ENCODE assay signal across 9 cellular contexts in genomic region chr11:65553301-65554001, GRCh38. TPM values are rescaled to one million over a fixed set of nuclear protein-coding genes. Genes with fewer than 3 reads are reported as not detected.
A peak's percentile ranks its signal among the peaks of the same experiment; 100 is the strongest.
DNase-seq lines count a peak whose midpoint lies in the region; ATAC-seq and TF ChIP-seq lines count a peak whose summit lies in the region.
"Had no signal": no experiment of that assay in that cellular context is flagged by ENCODE, and none has a peak within 500 bp of the region (broad histone marks: within the 10 kb centered on the region; RNA-seq: fewer than 3 reads in every experiment).

No MANE protein-coding gene starts in this region.

- no peak overlapping the region for H3K27ac ChIP-seq in GM23338 (ENCODE audit: low read depth)
- H3K27ac ChIP-seq in OCI-LY7 (ENCODE audit: low read depth, low read length, poor library complexity, severe bottlenecking): no peak overlapping the region
- peak overlapping the region; percentile 30 for H3K27ac ChIP-seq in psoas muscle
- H3K27ac ChIP-seq in esophagus squamous epithelium: no peak overlapping the region
- H3K27ac ChIP-seq: SJSA1 had no signal

- 67 to 73% (median 73%) methylated on average over 20 to 37 of the region's 37 CpGs for WGBS in psoas muscle, 3 donors
- 58 to 83% methylated on average over 5 to 8 of the region's 37 CpGs for WGBS in esophagus squamous epithelium, 2 donors

- H3K4me3 ChIP-seq in GM23338: peak overlapping the region; percentile 71
- H3K4me3 ChIP-seq in OCI-LY7 (ENCODE audit: low read depth, low read length, poor library complexity, severe bottlenecking): no peak overlapping the region
- H3K4me3 ChIP-seq in psoas muscle: no peak overlapping the region
- H3K4me3 ChIP-seq in esophagus squamous epithelium: no peak overlapping the region
- H3K4me3 ChIP-seq: SJSA1 had no signal

- H3K9me3 Mint-ChIP-seq in GM23338: no peaks in the 10 kb centered on the region

- H3K27me3 Mint-ChIP-seq in GM23338 (ENCODE audit: insufficient read depth, low read depth, poor library complexity): peaks cover 41% of the 10 kb centered on the region

- H3K4me2 ChIP-seq in GM23338 (peak overlapping the region; percentile 90), OCI-LY7 (ENCODE audit: low read length) (no peak overlapping the region)

- TF ChIP-seq CTCF in GM23338 (conservative IDR thresholded peaks at IDR 0.05; ENCODE audit: low read depth in 2 of 2) (no peak), OCI-LY7 (conservative IDR thresholded peaks at IDR 0.05; ENCODE audit: low read length) (no peak), psoas muscle (IDR thresholded peaks at IDR 0.05) (no peak), esophagus squamous epithelium (IDR thresholded peaks at IDR 0.05) (no peak)

- CTCF ChIA-PET in OCI-LY7 (lab: Charles Lee; ENCODE audit: unreplicated experiment): interaction anchor here (0.6 kb wide), 2 partner anchors 10 to 335 kb away, joined by 4 to 6 read pairs; partner anchors contain the start of gene FIBP

- POLR2A ChIA-PET in OCI-LY7 (lab: Charles Lee): no interaction called here

- H4K20me1 ChIP-seq in GM23338 (replicated peaks; ENCODE audit: insufficient read depth) (no peaks in the 10 kb centered on the region; the same call in 1 of the 2 replicates), OCI-LY7 (ENCODE audit: insufficient read depth, low read length) (no peaks in the 10 kb centered on the region)

- H3K79me2 ChIP-seq in GM23338 (replicated peaks; ENCODE audit: insufficient read depth): no peaks in the 10 kb centered on the region
- H3K79me2 ChIP-seq in OCI-LY7 (ENCODE audit: insufficient read depth, low read depth, low read length): no peaks in the 10 kb centered on the region

- BruUV-seq in OCI-LY7 (replicated peaks; lab: Mats Ljungman, UMichigan): no TSS peak

- no peaks in the 10 kb centered on the region for H3K36me3 ChIP-seq in GM23338 (ENCODE audit: insufficient read depth)
- no peaks in the 10 kb centered on the region for H3K36me3 ChIP-seq in OCI-LY7 (ENCODE audit: insufficient read depth, low read length)
- H3K36me3 ChIP-seq in psoas muscle (ENCODE audit: insufficient read depth in 1 of 2, low read depth in 1 of 2): peaks cover 0 to 46% of the 10 kb centered on the region in 2 donors
- peaks cover 0 to 36% (median 0%) of the 10 kb centered on the region in 3 donors for H3K36me3 ChIP-seq in esophagus squamous epithelium

- H3K9me2 ChIP-seq in GM23338 (ENCODE audit: insufficient read depth) (no peaks in the 10 kb centered on the region), OCI-LY7 (ENCODE audit: insufficient read depth, low read length) (no peaks in the 10 kb centered on the region)

- H3K4me1 Mint-ChIP-seq in GM23338: peaks cover 51% of the 10 kb centered on the region

- H3K4me1 ChIP-seq in GM23338 (ENCODE audit: insufficient read depth) (peaks cover 24% of the 10 kb centered on the region; the same call in 1 of the 2 replicates), OCI-LY7 (ENCODE audit: insufficient read depth, low read length, poor library complexity, severe bottlenecking) (peaks cover 40% of the 10 kb centered on the region), psoas muscle (peaks cover 26% of the 10 kb centered on the region), esophagus squamous epithelium (peaks cover 32 to 76% (median 46%) of the 10 kb centered on the region in 3 donors)

- H3K27me3 ChIP-seq in GM23338 (ENCODE audit: insufficient read depth) (peaks cover 66% of the 10 kb centered on the region), psoas muscle (ENCODE audit: insufficient read depth in 3 of 3, low read length in 2 of 3) (no peaks in the 10 kb centered on the region), esophagus squamous epithelium (no peaks in the 10 kb centered on the region)
- H3K27me3 ChIP-seq: SJSA1 had no signal

- no peak for TF ChIP-seq POLR2A in esophagus squamous epithelium (IDR thresholded peaks at IDR 0.05)

- no peaks in the 10 kb centered on the region; the same call in 2 of the 3 replicates for H3K36me3 Mint-ChIP-seq in GM23338 (ENCODE audit: low read depth)

- peak overlapping the region; percentile 57; the same call in 2 of the 3 replicates for H3K4me3 Mint-ChIP-seq in GM23338

- intact Hi-C loops in OCI-LY7 (cut with micrococcal nuclease; ENCODE audit: unreplicated experiment): no loop called here
- intact Hi-C loops in psoas muscle (cut with DNase I): no loop called here
- intact Hi-C loops in esophagus squamous epithelium (cut with DNase I): no loop called here

- ATAC-seq in GM23338 (peak; percentile 41), psoas muscle (no peak), HG03432 (IDR thresholded peaks at IDR 0.05; ENCODE audit: unreplicated experiment) (no peak), GM21526 (IDR thresholded peaks at IDR 0.05; ENCODE audit: low FRiP score, unreplicated experiment) (no peak)

- H3K27ac Mint-ChIP-seq in GM23338: no peak overlapping the region

- H3K9me3 ChIP-seq in OCI-LY7 (ENCODE audit: low read length) (no peaks in the 10 kb centered on the region), psoas muscle (no peaks in the 10 kb centered on the region), esophagus squamous epithelium (no peaks in the 10 kb centered on the region)
- H3K9me3 ChIP-seq: SJSA1 had no signal

- peak; percentile 85 for DNase-seq in GM23338 (ENCODE audit: low spot score)
- DNase-seq in OCI-LY7 (ENCODE audit: low spot score): peak; percentile 67
- DNase-seq in activated effector memory CD4-positive, alpha-beta T cell treated with Interleukin-2 at 50 U/mL for 16 hours: peak; percentile 68
- no peak for DNase-seq in psoas muscle
- no peak for DNase-seq in esophagus squamous epithelium (lab: John Stamatoyannopoulos, UW)
- no peak for DNase-seq in cerebellum (ENCODE audit: low spot score)

- peaks cover 27% of the 10 kb centered on the region; the same call in 1 of the 2 replicates for H3F3A ChIP-seq in GM23338 (replicated peaks; ENCODE audit: low read depth)

- H2AFZ ChIP-seq in GM23338 (peak overlapping the region; percentile 84), OCI-LY7 (ENCODE audit: low read length) (no peak overlapping the region)

TF ChIP-seq in GM23338, 12 proteins besides CTCF, POLR2A, EP300 and RAD21:
- TF ChIP-seq STAT1 (IDR thresholded peaks at IDR 0.05; ENCODE audit: unreplicated experiment): no peak
- TF ChIP-seq POLR2AphosphoS5 (IDR thresholded peaks at IDR 0.05; ENCODE audit: low read depth): peak; percentile 76

RNA-seq across cellular contexts. Expression of gene LTBP3, which starts 4.7 kb away (rescaled TPM):
- total RNA-seq in GM23338 (2014; rRNA removed; shearing (Covaris generic)): 29.2 and 29.8 TPM in 2 replicates
- polyA plus RNA-seq in GM23338 (2016; fragmentation: Nextera tagmentation; extraction: Ambion mirVana) (9.5 and 11.9 TPM in 2 replicates), psoas muscle (10 to 100 TPM; 12.7 to 19.2 (median 17.2) TPM)
- total RNA-seq in OCI-LY7 (2014; rRNA removed; shearing (Covaris generic)): 11.2 and 17.4 TPM in 2 replicates
- total RNA-seq in OCI-LY7 (2022) (10.0 and 13.8 TPM in 2 replicates), psoas muscle (10 to 100 TPM; 27.9 to 82.3 (median 51.4) TPM), esophagus squamous epithelium (10 to 100 TPM; 28.1 to 87.5 (median 54.0) TPM), cerebellum (27.9 TPM)

RNA-seq across cellular contexts. Expression of gene ZNRD2, which starts 16.8 kb away (rescaled TPM):
- total RNA-seq in GM23338 (2014; rRNA removed; shearing (Covaris generic)): 78.1 and 78.6 TPM in 2 replicates
- polyA plus RNA-seq in GM23338 (2016; fragmentation: Nextera tagmentation; extraction: Ambion mirVana) (140 and 148 TPM in 2 replicates), psoas muscle (100 to 1,000 TPM in 1 of 3 donors, 10 to 100 TPM in 2; 58.8 to 118 (median 94.2) TPM)
- total RNA-seq in OCI-LY7 (2014; rRNA removed; shearing (Covaris generic)): 37.7 and 60.4 TPM in 2 replicates
- total RNA-seq in OCI-LY7 (2022) (35.9 and 43.4 TPM in 2 replicates), psoas muscle (10 to 100 TPM; 31.6 to 43.5 (median 38.0) TPM), esophagus squamous epithelium (10 to 100 TPM; 33.2 to 48.0 (median 40.0) TPM), cerebellum (14.3 TPM)

RNA-seq across cellular contexts. Expression of gene FAM89B, which starts 18.9 kb away (rescaled TPM):
- 16.0 and 18.2 TPM in 2 replicates for total RNA-seq in GM23338 (2014; rRNA removed; shearing (Covaris generic))
- polyA plus RNA-seq in GM23338 (2016; fragmentation: Nextera tagmentation; extraction: Ambion mirVana): 13.0 and 13.9 TPM in 2 replicates
- 16.1 and 26.4 TPM in 2 replicates for total RNA-seq in OCI-LY7 (2014; rRNA removed; shearing (Covaris generic))
- total RNA-seq in OCI-LY7 (2022): 17.9 and 25.3 TPM in 2 replicates
- 100 to 1,000 TPM in 1 of 4 donors, 10 to 100 TPM in 3; 59.0 to 110 (median 66.9) TPM for total RNA-seq in psoas muscle
- 100 to 1,000 TPM in 1 of 3 donors, 10 to 100 TPM in 2; 66.9 to 112 (median 67.4) TPM for polyA plus RNA-seq in psoas muscle
- 10 to 100 TPM; 12.0 to 44.1 (median 23.9) TPM for total RNA-seq in esophagus squamous epithelium
- 24.7 TPM for total RNA-seq in cerebellum

RNA-seq across cellular contexts. Expression of gene EHBP1L1, which starts 22.4 kb away (rescaled TPM):
- 10.9 and 12.6 TPM in 2 replicates for total RNA-seq in GM23338 (2014; rRNA removed; shearing (Covaris generic))
- polyA plus RNA-seq in GM23338 (2016; fragmentation: Nextera tagmentation; extraction: Ambion mirVana): 1.4 and 2.9 TPM in 2 replicates
- total RNA-seq in OCI-LY7 (2014; rRNA removed; shearing (Covaris generic)): 59.6 and 59.7 TPM in 2 replicates
- total RNA-seq in OCI-LY7 (2022): 71.6 and 80.3 TPM in 2 replicates
- total RNA-seq in psoas muscle: 100 to 1,000 TPM; 208 to 345 (median 282) TPM
- 100 to 1,000 TPM; 114 to 177 (median 170) TPM for polyA plus RNA-seq in psoas muscle
- total RNA-seq in esophagus squamous epithelium: 100 to 1,000 TPM in 1 of 4 donors, 10 to 100 TPM in 3; 46.5 to 101 (median 87.4) TPM
- 11.4 TPM for total RNA-seq in cerebellum

RNA-seq across cellular contexts. Expression of gene SCYL1, which starts 28.6 kb away (rescaled TPM):
- total RNA-seq in GM23338 (2014; rRNA removed; shearing (Covaris generic)): 55.1 and 66.1 TPM in 2 replicates
- polyA plus RNA-seq in GM23338 (2016; fragmentation: Nextera tagmentation; extraction: Ambion mirVana) (52.7 and 61.7 TPM in 2 replicates), psoas muscle (10 to 100 TPM; 66.9 to 87.4 (median 79.4) TPM)
- total RNA-seq in OCI-LY7 (2014; rRNA removed; shearing (Covaris generic)): 43.2 and 56.8 TPM in 2 replicates
- total RNA-seq in OCI-LY7 (2022) (62.9 and 70.0 TPM in 2 replicates), psoas muscle (100 to 1,000 TPM in 1 of 4 donors, 10 to 100 TPM in 3; 77.8 to 106 (median 92.6) TPM), esophagus squamous epithelium (10 to 100 TPM; 40.6 to 63.3 (median 52.6) TPM), cerebellum (30.7 TPM)

Comparison
In these comparisons a context has a peak if more than half of its experiments do, and no peak if none do; other contexts are left out.
1. DNase-seq: peak in GM23338 (single experiment), OCI-LY7 (single experiment) and activated effector memory CD4-positive, alpha-beta T cell treated with Interleukin-2 at 50 U/mL for 16 hours (single experiment); none in psoas muscle (0 of 2), esophagus squamous epithelium (single experiment) and cerebellum (single experiment).